Comparison of ENCODE assay signal across 19 cellular contexts in genomic region chr2:28287261-28287915, GRCh38.
DNase-seq lines count a peak whose midpoint lies in the region; ATAC-seq and TF ChIP-seq lines count a peak whose summit lies in the region.
"Had no signal": no experiment of that assay in that cellular context is flagged by ENCODE, and none has a peak within 500 bp of the region (broad histone marks: within the 10 kb centered on the region; RNA-seq: fewer than 3 reads in every experiment).

No MANE protein-coding gene starts in this region.

- H3K36me3 ChIP-seq in adipocyte (ENCODE audit: control insufficient read depth, insufficient read depth, low read length, severe bottlenecking) (no peaks in the 10 kb centered on the region), left lung (no peaks in the 10 kb centered on the region)
- H3K36me3 ChIP-seq: BE2C, cardiac muscle cell, gastrocnemius medialis, sigmoid colon had no signal

- H3K4me3 Mint-ChIP-seq in activated T-helper 1 cell treated with anti-CD3 and anti-CD28 coated beads, Interleukin-12 subunit alpha, Interleukin-12 subunit beta, Interleukin-2, Interleukin-4 antibody, amounts not matched to agents 30 ng/mL and 10 ng/mL and 1 ng/mL, durations not matched to agents 14 hours and 24 hours and 36 hours = no peak overlapping the region
- H3K4me3 Mint-ChIP-seq: activated T-cell treated with anti-CD3 and anti-CD28 coated beads, Interleukin-2, amount 50 U/mL, for 24 hours; IgD-negative memory B cell had no signal

- H3K27me3 ChIP-seq in adipocyte (replicated peaks; ENCODE audit: control insufficient read depth, insufficient read depth, low read length) = no peaks in the 10 kb centered on the region
- no peaks in the 10 kb centered on the region for H3K27me3 ChIP-seq in left lung
- H3K27me3 ChIP-seq: BE2C, cardiac muscle cell, gastrocnemius medialis, sigmoid colon had no signal

- H3K9ac ChIP-seq in adipocyte (ENCODE audit: low read length) = peak overlapping the region; percentile 71

- H3K9me3 ChIP-seq in adipocyte (ENCODE audit: control insufficient read depth, low read length) (no peaks in the 10 kb centered on the region), left lung (no peaks in the 10 kb centered on the region)
- H3K9me3 ChIP-seq: BE2C, gastrocnemius medialis, sigmoid colon had no signal

- in situ Hi-C loops in ACHN (cut with HindIII; ENCODE audit: low pct_ligation_motif_present, low pct_unique_long_range_greater_than_20kb, low sequenced_read_pairs) (no loop called here), G401 (cut with HindIII; ENCODE audit: low sequenced_read_pairs) (no loop called here)

- H3K27ac Mint-ChIP-seq in activated T-helper 1 cell treated with anti-CD3 and anti-CD28 coated beads, Interleukin-12 subunit alpha, Interleukin-12 subunit beta, Interleukin-2, Interleukin-4 antibody, amounts not matched to agents 30 ng/mL and 10 ng/mL and 1 ng/mL, durations not matched to agents 14 hours and 24 hours and 36 hours = no peak overlapping the region
- H3K27ac Mint-ChIP-seq: activated T-cell treated with anti-CD3 and anti-CD28 coated beads, Interleukin-2, amount 50 U/mL, for 24 hours; IgD-negative memory B cell had no signal

- DNase-seq in ACHN (peak; percentile 29), G401 (ENCODE audit: low spot score) (peak; percentile 65), adipocyte (ENCODE audit: low read depth) (peak; percentile 68), left lung (no peak), NCI-H1694 (lab: John Stamatoyannopoulos, UW) (no peak), activated gamma-delta T cell (lab: John Stamatoyannopoulos, UW) (no peak), OCI-M2 (lab: John Stamatoyannopoulos, UW; ENCODE audit: unreplicated experiment) (no peak)
- no peak for DNase-seq in activated T-helper 1 cell treated with anti-CD3 and anti-CD28 coated beads, Interleukin-12 subunit alpha, Interleukin-12 subunit beta, Interleukin-2, Interleukin-4 antibody, amounts not matched to agents 30 ng/mL and 10 ng/mL and 1 ng/mL, durations not matched to agents 14 hours and 24 hours and 36 hours (ENCODE audit: low spot score)
- DNase-seq: activated T-cell treated with anti-CD3 and anti-CD28 coated beads, Interleukin-2, amount 50 U/mL, for 24 hours; BE2C; gastrocnemius medialis; GF-D8; NCI-H2081 treated with DMSO at 0.1 percent for 48 hours; NCI-H526 treated with DMSO at 0.1 percent for 48 hours; sigmoid colon; stimulated activated CD4-positive, alpha-beta T cell treated with anti-CD3 and anti-CD28 coated beads, Interleukin-4, amount 100 ng/mL, for 24 hours; substantia nigra had no signal

- ATAC-seq in left lung = peak; percentile 27
- ATAC-seq: gastrocnemius medialis had no signal

- H3K27me3 Mint-ChIP-seq in activated T-helper 1 cell treated with anti-CD3 and anti-CD28 coated beads, Interleukin-12 subunit alpha, Interleukin-12 subunit beta, Interleukin-2, Interleukin-4 antibody, amounts not matched to agents 30 ng/mL and 10 ng/mL and 1 ng/mL, durations not matched to agents 14 hours and 24 hours and 36 hours (ENCODE audit: insufficient read depth) = peaks cover 1% of the 10 kb centered on the region
- H3K27me3 Mint-ChIP-seq: activated T-cell treated with anti-CD3 and anti-CD28 coated beads, Interleukin-2, amount 50 U/mL, for 24 hours; IgD-negative memory B cell had no signal

- peaks cover 3% of the 10 kb centered on the region for H3K4me1 Mint-ChIP-seq in activated T-helper 1 cell treated with anti-CD3 and anti-CD28 coated beads, Interleukin-12 subunit alpha, Interleukin-12 subunit beta, Interleukin-2, Interleukin-4 antibody, amounts not matched to agents 30 ng/mL and 10 ng/mL and 1 ng/mL, durations not matched to agents 14 hours and 24 hours and 36 hours (ENCODE audit: low read depth)
- H3K4me1 Mint-ChIP-seq: IgD-negative memory B cell had no signal

- no peaks in the 10 kb centered on the region for H3K9me3 Mint-ChIP-seq in activated T-helper 1 cell treated with anti-CD3 and anti-CD28 coated beads, Interleukin-12 subunit alpha, Interleukin-12 subunit beta, Interleukin-2, Interleukin-4 antibody, amounts not matched to agents 30 ng/mL and 10 ng/mL and 1 ng/mL, durations not matched to agents 14 hours and 24 hours and 36 hours
- H3K9me3 Mint-ChIP-seq: activated T-cell treated with anti-CD3 and anti-CD28 coated beads, Interleukin-2, amount 50 U/mL, for 24 hours; IgD-negative memory B cell had no signal

- intact Hi-C loops in left lung (cut with DNase I) = no loop called here
- intact Hi-C loops in activated T-helper 1 cell treated with anti-CD3 and anti-CD28 coated beads, Interleukin-12 subunit alpha, Interleukin-12 subunit beta, Interleukin-2, Interleukin-4 antibody, amounts not matched to agents 30 ng/mL and 10 ng/mL and 1 ng/mL, durations not matched to agents 14 hours and 24 hours and 36 hours (cut with micrococcal nuclease) = no loop called here

- no peak overlapping the region for H3K4me3 ChIP-seq in adipocyte (ENCODE audit: low read length)
- no peak overlapping the region for H3K4me3 ChIP-seq in left lung
- H3K4me3 ChIP-seq: cardiac muscle cell, gastrocnemius medialis, sigmoid colon had no signal

- H3K36me3 Mint-ChIP-seq in activated T-helper 1 cell treated with anti-CD3 and anti-CD28 coated beads, Interleukin-12 subunit alpha, Interleukin-12 subunit beta, Interleukin-2, Interleukin-4 antibody, amounts not matched to agents 30 ng/mL and 10 ng/mL and 1 ng/mL, durations not matched to agents 14 hours and 24 hours and 36 hours (ENCODE audit: low read depth) = peaks cover 10% of the 10 kb centered on the region

- H3K27ac ChIP-seq in left lung = peak overlapping the region in 1 of 2 donors; percentile 33
- H3K27ac ChIP-seq: cardiac muscle cell, sigmoid colon had no signal

- TF ChIP-seq CTCF in left lung (IDR thresholded peaks at IDR 0.05) = no peak

- H3K4me1 ChIP-seq in adipocyte (ENCODE audit: control insufficient read depth, insufficient read depth, low read length) (peaks cover 20% of the 10 kb centered on the region), left lung (peaks cover 0 to 3% of the 10 kb centered on the region in 2 donors)

Comparison
In these comparisons a context has a peak if more than half of its experiments do, and no peak if none do; other contexts are left out.
1. DNase-seq: peak in ACHN (single experiment), G401 (single experiment) and adipocyte (single experiment); none in left lung (0 of 2), NCI-H1694 (single experiment), activated gamma-delta T cell (single experiment), activated T-helper 1 cell treated with anti-CD3 and anti-CD28 coated beads, Interleukin-12 subunit alpha, Interleukin-12 subunit beta, Interleukin-2, Interleukin-4 antibody, amounts not matched to agents 30 ng/mL and 10 ng/mL and 1 ng/mL, durations not matched to agents 14 hours and 24 hours and 36 hours (single experiment) and OCI-M2 (single experiment).